In the genomic region with DNA sequence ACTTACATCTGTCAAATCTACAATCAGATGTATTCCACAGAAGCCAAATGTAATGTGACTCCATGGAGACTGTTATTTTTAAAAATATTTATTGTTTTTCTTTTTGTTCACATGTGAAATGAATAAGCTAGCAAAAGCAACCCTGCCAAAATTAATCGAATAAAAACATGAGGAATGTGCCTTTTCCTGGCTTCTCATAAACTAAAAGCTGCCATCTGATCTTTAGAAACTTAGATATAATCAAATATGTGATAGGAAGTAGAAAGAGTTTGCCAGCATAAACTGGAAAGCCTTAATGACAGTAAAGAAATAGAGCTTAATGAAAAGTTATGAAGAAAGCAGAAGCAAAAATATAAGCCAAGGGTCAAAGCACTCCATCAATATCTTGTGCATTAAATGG, we compare ENCODE assay signal across 27 cellular contexts.
"Had no signal": no experiment of that assay in that cellular context is flagged by ENCODE, and none has a peak within 500 bp of the region (broad histone marks: within the 10 kb centered on the region; RNA-seq: fewer than 3 reads in every experiment).

No MANE protein-coding gene starts in this region.

- H3K27ac Mint-ChIP-seq: stimulated activated effector memory CD8-positive, alpha-beta T cell treated with anti-CD3 and anti-CD28 coated beads, Interleukin-12 subunit alpha, Interleukin-12 subunit beta, amount 100 ng/mL, for 72 hours; stimulated activated memory B cell treated with anti-CD40 and anti-IgM and Interleukin-4, amounts not matched to agents 10 μg/mL and 1 μg/mL and 100 μg/mL, for 72 hours; stimulated activated naive B cell treated with anti-CD40 and anti-IgM and Interleukin-4, amounts not matched to agents 10 μg/mL and 1 μg/mL and 100 μg/mL, for 72 hours; stimulated activated naive CD8-positive, alpha-beta T cell treated with anti-CD3 and anti-CD28 coated beads, Interleukin-15, amount 100 ng/mL, for 72 hours; stimulated activated naive CD8-positive, alpha-beta T cell treated with anti-CD3 and anti-CD28 coated beads, Interleukin-15, Interleukin-2, amounts not matched to agents 100 ng/mL and 50 ng/mL, for 24 hours; type B pancreatic cell had no signal

- H3K36me3 ChIP-seq: stomach, suprapubic skin, thoracic aorta, thyroid gland, tibial nerve, transverse colon, upper lobe of left lung, upper lobe of right lung, uterus, vagina had no signal

- H3K27ac ChIP-seq: stomach, suprapubic skin, testis, thoracic aorta, thyroid gland, tibial nerve, transverse colon, upper lobe of left lung, upper lobe of right lung, uterus, vagina had no signal

- H3K27me3 ChIP-seq: stomach, suprapubic skin, testis, thyroid gland, tibial nerve, transverse colon, upper lobe of left lung, upper lobe of right lung, uterus, vagina had no signal

- H3K4me3 ChIP-seq: stomach, suprapubic skin, testis, thoracic aorta, thyroid gland, tibial nerve, transverse colon, upper lobe of left lung, upper lobe of right lung, uterus, vagina had no signal

- H3K4me1 Mint-ChIP-seq: stimulated activated effector memory CD8-positive, alpha-beta T cell treated with anti-CD3 and anti-CD28 coated beads, Interleukin-12 subunit alpha, Interleukin-12 subunit beta, amount 100 ng/mL, for 72 hours; stimulated activated memory B cell treated with anti-CD40 and anti-IgM and Interleukin-4, amounts not matched to agents 10 μg/mL and 1 μg/mL and 100 μg/mL, for 72 hours; stimulated activated naive B cell treated with anti-CD40 and anti-IgM and Interleukin-4, amounts not matched to agents 10 μg/mL and 1 μg/mL and 100 μg/mL, for 72 hours; stimulated activated naive CD8-positive, alpha-beta T cell treated with anti-CD3 and anti-CD28 coated beads, Interleukin-15, amount 100 ng/mL, for 72 hours had no signal

- H3K9me3 ChIP-seq: stomach, suprapubic skin, testis, thoracic aorta, thyroid gland, tibial nerve, transverse colon, upper lobe of left lung, upper lobe of right lung, uterus, vagina had no signal

- H3K27me3 Mint-ChIP-seq: stimulated activated memory B cell treated with anti-CD40 and anti-IgM and Interleukin-4, amounts not matched to agents 10 μg/mL and 1 μg/mL and 100 μg/mL, for 72 hours; stimulated activated naive B cell treated with anti-CD40 and anti-IgM and Interleukin-4, amounts not matched to agents 10 μg/mL and 1 μg/mL and 100 μg/mL, for 72 hours; stimulated activated naive CD8-positive, alpha-beta T cell treated with anti-CD3 and anti-CD28 coated beads, Interleukin-15, amount 100 ng/mL, for 72 hours; stimulated activated naive CD8-positive, alpha-beta T cell treated with anti-CD3 and anti-CD28 coated beads, Interleukin-15, Interleukin-2, amounts not matched to agents 100 ng/mL and 50 ng/mL, for 24 hours had no signal

- ATAC-seq: stimulated activated effector memory CD8-positive, alpha-beta T cell treated with anti-CD3 and anti-CD28 coated beads, Interleukin-12 subunit alpha, Interleukin-12 subunit beta, amount 100 ng/mL, for 72 hours; stimulated activated memory B cell treated with anti-CD40 and anti-IgM and Interleukin-4, amounts not matched to agents 10 μg/mL and 1 μg/mL and 100 μg/mL, for 72 hours; stimulated activated naive B cell treated with anti-CD40 and anti-IgM and Interleukin-4, amounts not matched to agents 10 μg/mL and 1 μg/mL and 100 μg/mL, for 72 hours; stimulated activated naive CD8-positive, alpha-beta T cell treated with anti-CD3 and anti-CD28 coated beads, Interleukin-15, amount 100 ng/mL, for 72 hours; stimulated activated naive CD8-positive, alpha-beta T cell treated with anti-CD3 and anti-CD28 coated beads, Interleukin-15, Interleukin-2, amounts not matched to agents 100 U/mL and 50 U/mL, for 24 hours; upper lobe of right lung had no signal

- H3K36me3 Mint-ChIP-seq: stimulated activated effector memory CD8-positive, alpha-beta T cell treated with anti-CD3 and anti-CD28 coated beads, Interleukin-12 subunit alpha, Interleukin-12 subunit beta, amount 100 ng/mL, for 72 hours; stimulated activated memory B cell treated with anti-CD40 and anti-IgM and Interleukin-4, amounts not matched to agents 10 μg/mL and 1 μg/mL and 100 μg/mL, for 72 hours; stimulated activated naive B cell treated with anti-CD40 and anti-IgM and Interleukin-4, amounts not matched to agents 10 μg/mL and 1 μg/mL and 100 μg/mL, for 72 hours; type B pancreatic cell had no signal

- H3K4me1 ChIP-seq: stomach, suprapubic skin, testis, thyroid gland, tibial nerve, transverse colon, upper lobe of left lung, upper lobe of right lung, uterus, vagina had no signal

- H3K4me3 Mint-ChIP-seq: stimulated activated effector memory CD8-positive, alpha-beta T cell treated with anti-CD3 and anti-CD28 coated beads, Interleukin-12 subunit alpha, Interleukin-12 subunit beta, amount 100 ng/mL, for 72 hours; stimulated activated memory B cell treated with anti-CD40 and anti-IgM and Interleukin-4, amounts not matched to agents 10 μg/mL and 1 μg/mL and 100 μg/mL, for 72 hours; stimulated activated naive B cell treated with anti-CD40 and anti-IgM and Interleukin-4, amounts not matched to agents 10 μg/mL and 1 μg/mL and 100 μg/mL, for 72 hours; stimulated activated naive CD8-positive, alpha-beta T cell treated with anti-CD3 and anti-CD28 coated beads, Interleukin-15, amount 100 ng/mL, for 72 hours; stimulated activated naive CD8-positive, alpha-beta T cell treated with anti-CD3 and anti-CD28 coated beads, Interleukin-15, Interleukin-2, amounts not matched to agents 100 ng/mL and 50 ng/mL, for 24 hours; type B pancreatic cell had no signal

- DNase-seq: stimulated activated CD4-positive, alpha-beta T cell treated with anti-CD3 and anti-CD28 coated beads, Interleukin-2, amount 100 ng/mL, for 48 hours; stimulated activated CD4-positive, alpha-beta T cell treated with anti-CD3 and anti-CD28 coated beads, Interleukin-4, amount 100 ng/mL, for 1 hour; stimulated activated CD4-positive, alpha-beta T cell treated with anti-CD3 and anti-CD28 coated beads, Interleukin-4, amount 100 ng/mL, for 24 hours; stimulated activated CD4-positive, alpha-beta T cell treated with anti-CD3 and anti-CD28 coated beads, Interleukin-4, amount 100 ng/mL, for 4 hours; stimulated activated CD8-positive, alpha-beta memory T cell treated with anti-CD3 and anti-CD28 coated beads, Interleukin-4, amount 100 ng/mL, for 48 hours; stimulated activated naive B cell treated with anti-CD40 and anti-IgM and Interleukin-4, amounts not matched to agents 10 μg/mL and 1 μg/mL and 100 μg/mL, for 72 hours; stimulated activated naive CD4-positive, alpha-beta T cell; stimulated activated naive CD4-positive, alpha-beta T cell treated with Interleukin-2 at 50 U/mL for 16 hours; stimulated activated naive CD8-positive, alpha-beta T cell treated with anti-CD3 and anti-CD28 coated beads, Interleukin-15, amount 100 ng/mL, for 72 hours; stimulated activated naive CD8-positive, alpha-beta T cell treated with anti-CD3 and anti-CD28 coated beads, Interleukin-15, Interleukin-2, amounts not matched to agents 100 U/mL and 50 U/mL, for 24 hours; stomach; substantia nigra; testis; thyroid gland; transverse colon; trophoblast cell; upper lobe of left lung; upper lobe of right lung; uterus had no signal
